ENCODE assay signal across 8 cellular contexts in the genomic region with DNA sequence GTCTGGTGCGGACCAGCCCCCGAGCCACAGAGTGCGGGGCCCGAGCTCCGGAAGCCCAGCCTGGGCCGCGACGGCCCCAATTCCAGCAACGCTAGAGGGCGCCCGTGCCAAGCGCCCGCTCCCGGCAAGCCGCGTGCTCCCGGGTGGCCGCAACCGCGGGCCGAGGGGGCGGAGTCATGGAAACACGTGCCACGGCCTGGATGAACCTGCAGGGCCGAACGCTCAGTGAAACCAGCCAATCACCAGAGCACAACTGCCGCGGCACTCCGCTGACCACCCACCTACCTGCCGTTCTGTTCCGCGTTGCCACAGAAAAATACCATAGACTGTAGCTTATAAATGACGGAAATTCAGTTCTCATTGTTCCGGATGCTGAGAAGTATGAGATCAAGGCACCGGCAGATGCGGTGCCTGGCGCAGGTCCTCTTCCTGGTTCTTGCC.
DNase-seq lines count a peak whose midpoint lies in the region; ATAC-seq, FAIRE-seq and TF ChIP-seq lines count a peak whose summit lies in the region.

No MANE protein-coding gene starts in this region.

- H3K4me3 Mint-ChIP-seq in WTC11 (no peak overlapping the region), immature natural killer cell (peak overlapping the region; percentile 66 to 83 (median 79))

- peaks cover 12% of the 10 kb centered on the region for H3K9me3 Mint-ChIP-seq in WTC11
- H3K9me3 Mint-ChIP-seq in immature natural killer cell, result no peaks in the 10 kb centered on the region

- peak; percentile 71 for TF ChIP-seq CTCF in WTC11 (IDR thresholded peaks at IDR 0.05)
- peak; percentile 58 for TF ChIP-seq CTCF in brain microvascular endothelial cell (IDR thresholded peaks at IDR 0.05; ENCODE audit: low read depth, low read length, missing control alignments)
- no peak for TF ChIP-seq CTCF in D721Med (IDR thresholded peaks at IDR 0.05; ENCODE audit: insufficient read depth, missing control alignments)

- no peak for TF ChIP-seq POLR2A in GM12891 (IDR thresholded peaks at IDR 0.05; ENCODE audit: low read depth, low read length)

- no peak overlapping the region for H3K27ac Mint-ChIP-seq in WTC11
- peak overlapping the region in 5 of 6 donors; percentile 42 to 90 (median 67) for H3K27ac Mint-ChIP-seq in immature natural killer cell

- peaks cover 18% of the 10 kb centered on the region for H3K4me1 Mint-ChIP-seq in WTC11
- peaks cover 42 to 57% of the 10 kb centered on the region in 2 donors for H3K4me1 Mint-ChIP-seq in immature natural killer cell

- no peak overlapping the region for H3K27ac ChIP-seq in brain microvascular endothelial cell

- peaks cover 7% of the 10 kb centered on the region; the same call in 1 of the 2 replicates for H3K36me3 Mint-ChIP-seq in WTC11
- H3K36me3 Mint-ChIP-seq in immature natural killer cell, result no peaks in the 10 kb centered on the region

- CTCF ChIA-PET in WTC11 (lab: Charles Lee), result interaction anchor here (0.6 to 2.7 kb wide), 36 partner anchors 9 to 1260 kb away, joined by 3 to 23 read pairs (median 4); no protein-coding TSS in a partner anchor

- ATAC-seq in WTC11, result peak; percentile 82
- no peak for ATAC-seq in GM21529 (IDR thresholded peaks at IDR 0.05; ENCODE audit: unreplicated experiment)

- H3K36me3 ChIP-seq in brain microvascular endothelial cell (replicated peaks), result no peaks in the 10 kb centered on the region

- POLR2A ChIA-PET in WTC11 (lab: Charles Lee), result no interaction called here

- H3K27me3 Mint-ChIP-seq in WTC11 (ENCODE audit: low read depth) (peaks cover 78% of the 10 kb centered on the region), immature natural killer cell (ENCODE audit: low read depth in 3 of 3) (peaks cover 4 to 14% (median 11%) of the 10 kb centered on the region in 3 donors)

- H3K4me3 ChIP-seq in brain microvascular endothelial cell (ENCODE audit: low read depth, low read length), result no peak overlapping the region

- in situ Hi-C loops in brain microvascular endothelial cell (cut with HindIII; ENCODE audit: low pct_ligation_motif_present, low sequenced_read_pairs), result no loop called here

- peak; percentile 28 for DNase-seq in GM12891 (ENCODE audit: insufficient read length, low spot score)
- peak; percentile 91 for DNase-seq in WTC11 (ENCODE audit: low spot score)
- DNase-seq in brain microvascular endothelial cell, result peak; percentile 32
- peak; percentile 71 to 84 (median 75) for DNase-seq in immature natural killer cell
- peak; percentile 55 to 65 for DNase-seq in stimulated activated CD4-positive, alpha-beta T cell treated with anti-CD3 and anti-CD28 coated beads, Interleukin-1b, Interleukin-23, amount 100 ng/mL, for 1 hour (ENCODE audit: low read depth in 2 of 2)
- no peak for DNase-seq in D721Med (ENCODE audit: insufficient read length, low spot score)
- no peak for DNase-seq in middle frontal gyrus (ENCODE audit: extremely low spot score, low spot score)

- FAIRE-seq in GM12891 (lab: Jason Lieb, UNC), result no peak
- FAIRE-seq in D721Med (lab: Jason Lieb, UNC), result no peak

- H3K27me3 ChIP-seq in brain microvascular endothelial cell (replicated peaks), result peaks cover 2% of the 10 kb centered on the region

TF ChIP-seq in GM12891, 5 proteins besides CTCF, POLR2A, EP300 and RAD21:
- no peak for TF ChIP-seq PAX5 (IDR thresholded peaks at IDR 0.05; ENCODE audit: insufficient read depth, low read length, severe bottlenecking)
- TF ChIP-seq POLR2AphosphoS5 (IDR thresholded peaks at IDR 0.05; ENCODE audit: low read depth, low read length), result no peak
- TF ChIP-seq TAF1 (IDR thresholded peaks at IDR 0.05; ENCODE audit: low read depth, low read length), result no peak
- no peak for TF ChIP-seq POU2F2 (IDR thresholded peaks at IDR 0.05; ENCODE audit: low read depth, low read length)
- TF ChIP-seq SPI1 (IDR thresholded peaks at IDR 0.05; ENCODE audit: low read depth, low read length), result no peak
TF ChIP-seq in GM12891: peak in this region for 0.

TF ChIP-seq in WTC11, 78 proteins besides CTCF, POLR2A, EP300 and RAD21 (continues in another document):
- TF ChIP-seq ZNF416 (CRISPR knock-in tag; IDR thresholded peaks at IDR 0.05) (no peak), TCF7 (CRISPR knock-in tag; IDR thresholded peaks at IDR 0.05; ENCODE audit: low read depth) (peak; percentile 46; the same call in 1 of the 2 replicates), CREM (CRISPR knock-in tag; IDR thresholded peaks at IDR 0.05) (peak; percentile 82; the same call in 1 of the 2 replicates), SP1 (CRISPR knock-in tag; conservative IDR thresholded peaks at IDR 0.05) (peak; percentile 96), SMAD4 (CRISPR knock-in tag; IDR thresholded peaks at IDR 0.05) (peak; percentile 94), NR3C1 (CRISPR knock-in tag; conservative IDR thresholded peaks at IDR 0.05; ENCODE audit: low read depth) (peak; percentile 95; the same call in 1 of the 2 replicates), HMGA2 (CRISPR knock-in tag; IDR thresholded peaks at IDR 0.05) (no peak), CREB1 (CRISPR knock-in tag; IDR thresholded peaks at IDR 0.05) (peak; percentile 95), RELA (CRISPR knock-in tag; IDR thresholded peaks at IDR 0.05; ENCODE audit: borderline replicate concordance) (peak; percentile 98), OVOL2 (CRISPR knock-in tag; IDR thresholded peaks at IDR 0.05; ENCODE audit: borderline replicate concordance) (no peak), ZNF219 (CRISPR knock-in tag; IDR thresholded peaks at IDR 0.05; ENCODE audit: borderline replicate concordance) (peak; percentile 96; the same call in 1 of the 2 replicates), GABPB1 (CRISPR knock-in tag; IDR thresholded peaks at IDR 0.05) (no peak), GRHL2 (CRISPR knock-in tag; IDR thresholded peaks at IDR 0.05; ENCODE audit: insufficient replicate concordance, severe bottlenecking) (no peak), TP53 (CRISPR knock-in tag; IDR thresholded peaks at IDR 0.05) (peak; percentile 99), FOXP1 (CRISPR knock-in tag; IDR thresholded peaks at IDR 0.05; ENCODE audit: borderline replicate concordance) (peak; percentile 99), ZNF423 (CRISPR knock-in tag; IDR thresholded peaks at IDR 0.05) (no peak), JAZF1 (CRISPR knock-in tag; IDR thresholded peaks at IDR 0.05) (no peak), MXD4 (CRISPR knock-in tag; IDR thresholded peaks at IDR 0.05; ENCODE audit: borderline replicate concordance) (no peak), CBFB (CRISPR knock-in tag; IDR thresholded peaks at IDR 0.05; ENCODE audit: low read depth) (peak; percentile 86; the same call in 1 of the 2 replicates), ATF1 (CRISPR knock-in tag; IDR thresholded peaks at IDR 0.05) (no peak), EMX1 (CRISPR knock-in tag; IDR thresholded peaks at IDR 0.05) (no peak), KAT7 (CRISPR knock-in tag; IDR thresholded peaks at IDR 0.05; ENCODE audit: borderline replicate concordance) (no peak)
- TF ChIP-seq, protein P1, sequence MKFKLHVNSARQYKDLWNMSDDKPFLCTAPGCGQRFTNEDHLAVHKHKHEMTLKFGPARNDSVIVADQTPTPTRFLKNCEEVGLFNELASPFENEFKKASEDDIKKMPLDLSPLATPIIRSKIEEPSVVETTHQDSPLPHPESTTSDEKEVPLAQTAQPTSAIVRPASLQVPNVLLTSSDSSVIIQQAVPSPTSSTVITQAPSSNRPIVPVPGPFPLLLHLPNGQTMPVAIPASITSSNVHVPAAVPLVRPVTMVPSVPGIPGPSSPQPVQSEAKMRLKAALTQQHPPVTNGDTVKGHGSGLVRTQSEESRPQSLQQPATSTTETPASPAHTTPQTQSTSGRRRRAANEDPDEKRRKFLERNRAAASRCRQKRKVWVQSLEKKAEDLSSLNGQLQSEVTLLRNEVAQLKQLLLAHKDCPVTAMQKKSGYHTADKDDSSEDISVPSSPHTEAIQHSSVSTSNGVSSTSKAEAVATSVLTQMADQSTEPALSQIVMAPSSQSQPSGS (CRISPR knock-in tag; IDR thresholded peaks at IDR 0.05; ENCODE audit: borderline replicate concordance, low read depth), result peak; percentile 75; the same call in 1 of the 2 replicates
- TF ChIP-seq, protein P2, sequence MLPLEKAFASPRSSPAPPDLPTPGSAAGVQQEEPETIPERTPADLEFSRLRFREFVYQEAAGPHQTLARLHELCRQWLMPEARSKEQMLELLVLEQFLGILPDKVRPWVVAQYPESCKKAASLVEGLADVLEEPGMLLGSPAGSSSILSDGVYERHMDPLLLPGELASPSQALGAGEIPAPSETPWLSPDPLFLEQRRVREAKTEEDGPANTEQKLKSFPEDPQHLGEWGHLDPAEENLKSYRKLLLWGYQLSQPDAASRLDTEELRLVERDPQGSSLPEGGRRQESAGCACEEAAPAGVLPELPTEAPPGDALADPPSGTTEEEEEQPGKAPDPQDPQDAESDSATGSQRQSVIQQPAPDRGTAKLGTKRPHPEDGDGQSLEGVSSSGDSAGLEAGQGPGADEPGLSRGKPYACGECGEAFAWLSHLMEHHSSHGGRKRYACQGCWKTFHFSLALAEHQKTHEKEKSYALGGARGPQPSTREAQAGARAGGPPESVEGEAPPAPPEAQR (CRISPR knock-in tag; IDR thresholded peaks at IDR 0.05), result no peak
- TF ChIP-seq, protein P3, sequence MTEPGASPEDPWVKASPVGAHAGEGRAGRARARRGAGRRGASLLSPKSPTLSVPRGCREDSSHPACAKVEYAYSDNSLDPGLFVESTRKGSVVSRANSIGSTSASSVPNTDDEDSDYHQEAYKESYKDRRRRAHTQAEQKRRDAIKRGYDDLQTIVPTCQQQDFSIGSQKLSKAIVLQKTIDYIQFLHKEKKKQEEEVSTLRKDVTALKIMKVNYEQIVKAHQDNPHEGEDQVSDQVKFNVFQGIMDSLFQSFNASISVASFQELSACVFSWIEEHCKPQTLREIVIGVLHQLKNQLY (CRISPR knock-in tag; IDR thresholded peaks at IDR 0.05), result no peak
- TF ChIP-seq, protein P4, sequence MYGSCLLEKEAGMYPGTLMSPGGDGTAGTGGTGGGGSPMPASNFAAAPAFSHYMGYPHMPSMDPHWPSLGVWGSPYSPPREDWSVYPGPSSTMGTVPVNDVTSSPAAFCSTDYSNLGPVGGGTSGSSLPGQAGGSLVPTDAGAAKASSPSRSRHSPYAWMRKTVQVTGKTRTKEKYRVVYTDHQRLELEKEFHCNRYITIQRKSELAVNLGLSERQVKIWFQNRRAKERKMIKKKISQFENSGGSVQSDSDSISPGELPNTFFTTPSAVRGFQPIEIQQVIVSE (CRISPR knock-in tag; IDR thresholded peaks at IDR 0.05; ENCODE audit: borderline replicate concordance), result no peak
- TF ChIP-seq, protein P5, sequence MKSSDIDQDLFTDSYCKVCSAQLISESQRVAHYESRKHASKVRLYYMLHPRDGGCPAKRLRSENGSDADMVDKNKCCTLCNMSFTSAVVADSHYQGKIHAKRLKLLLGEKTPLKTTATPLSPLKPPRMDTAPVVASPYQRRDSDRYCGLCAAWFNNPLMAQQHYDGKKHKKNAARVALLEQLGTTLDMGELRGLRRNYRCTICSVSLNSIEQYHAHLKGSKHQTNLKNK (CRISPR knock-in tag; IDR thresholded peaks at IDR 0.05), result no peak

Comparison
In these comparisons a context has a peak if more than half of its experiments do, and no peak if none do; other contexts are left out.
1. DNase-seq: peak in GM12891 (single experiment), WTC11 (single experiment), brain microvascular endothelial cell (single experiment), immature natural killer cell (3 of 3) and stimulated activated CD4-positive, alpha-beta T cell treated with anti-CD3 and anti-CD28 coated beads, Interleukin-1b, Interleukin-23, amount 100 ng/mL, for 1 hour (2 of 2); none in D721Med (single experiment) and middle frontal gyrus (single experiment).